ENCODE assay signal across 16 cellular contexts in genomic region chr15:29466292-29466691, GRCh38.
DNase-seq lines count a peak whose midpoint lies in the region; ATAC-seq and TF ChIP-seq lines count a peak whose summit lies in the region.
"Had no signal": no experiment of that assay in that cellular context is flagged by ENCODE, and none has a peak within 500 bp of the region (broad histone marks: within the 10 kb centered on the region; RNA-seq: fewer than 3 reads in every experiment).

No MANE protein-coding gene starts in this region.

- H3K23me2 ChIP-seq in H9 (ENCODE audit: insufficient read length, low read depth, low read length, poor library complexity, severe bottlenecking) = no peaks in the 10 kb centered on the region

- no peak overlapping the region for H2BK15ac ChIP-seq in H9 (ENCODE audit: low read depth, low read length)

- H3K4ac ChIP-seq in H9 (ENCODE audit: low read depth, low read length) = no peak overlapping the region
- H3K4ac ChIP-seq in trophoblast cell (ENCODE audit: low read depth, low read length) = no peak overlapping the region

- peaks cover 1% of the 10 kb centered on the region; the same call in 1 of the 2 replicates for H3K27me3 Mint-ChIP-seq in H9 (ENCODE audit: low read depth)
- H3K27me3 Mint-ChIP-seq in T-helper 17 cell = peaks cover 43% of the 10 kb centered on the region

- H3K27me3 ChIP-seq in H9 (ENCODE audit: insufficient read depth, low read length) (no peaks in the 10 kb centered on the region), sigmoid colon (no peaks in the 10 kb centered on the region), trophoblast cell (ENCODE audit: insufficient read depth, low read length) (no peaks in the 10 kb centered on the region)
- H3K27me3 ChIP-seq: BE2C, BLaER1 had no signal

- peaks cover 14 to 20% of the 10 kb centered on the region in 2 experiments for H3K4me1 Mint-ChIP-seq in H9
- no peaks in the 10 kb centered on the region for H3K4me1 Mint-ChIP-seq in T-helper 17 cell

- H4K91ac ChIP-seq in H9 (ENCODE audit: insufficient read length, low read depth, low read length) (no peak overlapping the region), trophoblast cell (ENCODE audit: low read depth, low read length) (no peak overlapping the region)

- no peak overlapping the region for H2AK5ac ChIP-seq in H9 (ENCODE audit: insufficient read length, low read length)
- no peak overlapping the region for H2AK5ac ChIP-seq in trophoblast cell (ENCODE audit: low read length)

- H2BK5ac ChIP-seq in H9 (ENCODE audit: insufficient read length, low read length) (no peak overlapping the region), trophoblast cell (ENCODE audit: low read depth, low read length, poor library complexity) (no peak overlapping the region)

- no peak for DNase-seq in H9
- no peak for DNase-seq in T-helper 17 cell
- DNase-seq in mesenteric fat pad (ENCODE audit: low spot score) = peak; percentile 33
- DNase-seq in sigmoid colon = no peak
- no peak for DNase-seq in trophoblast cell
- DNase-seq: 8988T; ACHN; BE2C; Caco-2; Calu3; CD4-positive, alpha-beta T cell; DMS79 treated with DMSO at 0.1 percent for 48 hours; GF-D8 had no signal

- no CpG with 5 or more reads among the region's 4 CpGs for WGBS in H9 (ENCODE audit: extremely low coverage, insufficient read length, low lambda C conversion rate)
- WGBS in sigmoid colon, 2 donors = 83 to 97% methylated on average over 4 of the region's 4 CpGs
- no CpG with 5 or more reads among the region's 4 CpGs for WGBS in trophoblast cell (ENCODE audit: extremely low coverage, insufficient coverage, insufficient read length)

- H3K4me3 ChIP-seq in sigmoid colon (no peak overlapping the region), trophoblast cell (ENCODE audit: low read depth, low read length) (no peak overlapping the region)
- H3K4me3 ChIP-seq: BLaER1 had no signal

- H3K27ac ChIP-seq in H9 (ENCODE audit: insufficient read length, low read depth, low read length) (no peak overlapping the region), sigmoid colon (no peak overlapping the region), trophoblast cell (ENCODE audit: low read depth, low read length) (no peak overlapping the region)
- H3K27ac ChIP-seq: BLaER1 had no signal

- H3K18ac ChIP-seq in H9 (ENCODE audit: insufficient read length, low read depth, low read length) (no peak overlapping the region), trophoblast cell (ENCODE audit: low read length) (no peak overlapping the region)

- peak overlapping the region; percentile 20; the same call in 1 of the 2 replicates for H3K14ac ChIP-seq in H9 (ENCODE audit: insufficient read depth, low read length)
- no peak overlapping the region for H3K14ac ChIP-seq in trophoblast cell (ENCODE audit: low read length)

- no peak overlapping the region for H2BK120ac ChIP-seq in H9 (ENCODE audit: low read depth, low read length, poor library complexity, severe bottlenecking)
- no peak overlapping the region for H2BK120ac ChIP-seq in trophoblast cell (ENCODE audit: insufficient read depth, low read length, poor library complexity)

- H3K9me3 Mint-ChIP-seq in H9 = no peaks in the 10 kb centered on the region
- H3K9me3 Mint-ChIP-seq: CD4-positive, alpha-beta T cell; CD8-positive, alpha-beta T cell had no signal

- H3K4me2 ChIP-seq in H9 (ENCODE audit: insufficient read depth, insufficient read length, low read length) (no peak overlapping the region), trophoblast cell (ENCODE audit: low read length) (no peak overlapping the region)
- H3K4me2 ChIP-seq: BLaER1 had no signal

- H3K36me3 ChIP-seq in sigmoid colon (no peaks in the 10 kb centered on the region), trophoblast cell (ENCODE audit: control insufficient read depth in 1 of 2, insufficient read depth in 2 of 2, low read length in 2 of 2) (no peaks in the 10 kb centered on the region)
- H3K36me3 ChIP-seq: BE2C, BLaER1 had no signal

- TF ChIP-seq CTCF in H9 (conservative IDR thresholded peaks at IDR 0.05) (no peak), sigmoid colon (IDR thresholded peaks at IDR 0.05) (no peak)

- H4K20me1 ChIP-seq in H9 (ENCODE audit: control insufficient read depth, insufficient read depth, insufficient read length) = no peaks in the 10 kb centered on the region
- H4K20me1 ChIP-seq: BLaER1 had no signal

- H3K4me1 ChIP-seq in H9 (ENCODE audit: insufficient read depth, low read length) (peaks cover 3% of the 10 kb centered on the region; the same call in 1 of the 2 replicates), sigmoid colon (peaks cover 0 to 15% (median 11%) of the 10 kb centered on the region in 4 donors), trophoblast cell (ENCODE audit: control insufficient read depth in 1 of 2, insufficient read depth in 2 of 2, low read length in 2 of 2) (no peaks in the 10 kb centered on the region)
- H3K4me1 ChIP-seq: BE2C, Caco-2 had no signal

- H4K8ac ChIP-seq in H9 (replicated peaks; ENCODE audit: insufficient read length, low read depth, low read length) (no peak overlapping the region), trophoblast cell (ENCODE audit: low read depth, low read length) (no peak overlapping the region)

- no peak overlapping the region for H2AFZ ChIP-seq in H9 (ENCODE audit: low read length)
- no peak overlapping the region for H2AFZ ChIP-seq in trophoblast cell (ENCODE audit: insufficient read depth, low read length, poor library complexity)

- H3K56ac ChIP-seq in H9 (ENCODE audit: insufficient read length, low read depth, low read length) = no peak overlapping the region

- no peak overlapping the region for H4K12ac ChIP-seq in trophoblast cell (ENCODE audit: low read depth, low read length)

- intact Hi-C loops in sigmoid colon (cut with DNase I) = no loop called here

- no peak for TF ChIP-seq EP300 in sigmoid colon (IDR thresholded peaks at IDR 0.05)

- H3K4me3 Mint-ChIP-seq in H9 (no peak overlapping the region), T-helper 17 cell (no peak overlapping the region)
- H3K4me3 Mint-ChIP-seq: CD4-positive, alpha-beta T cell; CD8-positive, alpha-beta T cell had no signal

- H3K79me1 ChIP-seq in H9 (ENCODE audit: insufficient read depth, low read depth, low read length, poor library complexity, severe bottlenecking) (no peaks in the 10 kb centered on the region), trophoblast cell (ENCODE audit: low read length) (no peaks in the 10 kb centered on the region)

- TF ChIP-seq POLR2A in sigmoid colon (IDR thresholded peaks at IDR 0.05) = no peak

- H2BK20ac ChIP-seq in H9 (ENCODE audit: low read depth, low read length, poor library complexity, severe bottlenecking) = no peak overlapping the region

- no peaks in the 10 kb centered on the region; a peak in 1 of 7 replicates for H3K36me3 Mint-ChIP-seq in H9 (ENCODE audit: insufficient read depth in 1 of 3, low read depth in 3 of 3)
- no peaks in the 10 kb centered on the region for H3K36me3 Mint-ChIP-seq in T-helper 17 cell (ENCODE audit: low read depth)
- H3K36me3 Mint-ChIP-seq: CD8-positive, alpha-beta T cell had no signal

- 0 out of 7 replicates have a peak overlapping the region, but pooled peaks of 1 of the 3 experiments have one; percentile 14 for H3K27ac Mint-ChIP-seq in H9
- H3K27ac Mint-ChIP-seq in T-helper 17 cell = peak overlapping the region; percentile 32
- H3K27ac Mint-ChIP-seq: CD4-positive, alpha-beta T cell; CD8-positive, alpha-beta T cell had no signal

- no peak overlapping the region for H3K9ac ChIP-seq in H9 (ENCODE audit: extremely low read depth, insufficient read length, low read length)
- no peak overlapping the region for H3K9ac ChIP-seq in trophoblast cell (ENCODE audit: low read length)
- H3K9ac ChIP-seq: BLaER1 had no signal

- H3K9me3 ChIP-seq in H9 (ENCODE audit: control insufficient read depth, low read depth, low read length) (no peaks in the 10 kb centered on the region), T-helper 17 cell (ENCODE audit: control insufficient read depth, low read length, poor library complexity, severe bottlenecking) (no peaks in the 10 kb centered on the region), sigmoid colon (no peaks in the 10 kb centered on the region), trophoblast cell (ENCODE audit: insufficient read depth, low read depth, low read length) (no peaks in the 10 kb centered on the region)
- H3K9me3 ChIP-seq: BE2C, BLaER1, Caco-2 had no signal

- ATAC-seq in T-helper 17 cell (no peak), HG02884 (IDR thresholded peaks at IDR 0.05; ENCODE audit: unreplicated experiment) (no peak)
- ATAC-seq: CD8-positive, alpha-beta T cell had no signal

- H3T11ph ChIP-seq in H9 (ENCODE audit: low read length) = no peak overlapping the region

- H2BK12ac ChIP-seq in H9 (ENCODE audit: insufficient read length, low read depth, low read length) (no peak overlapping the region), trophoblast cell (ENCODE audit: low read length) (no peak overlapping the region)

- no peaks in the 10 kb centered on the region; the same call in 1 of the 2 replicates for H3K79me2 ChIP-seq in H9 (ENCODE audit: insufficient read depth, low read length)
- H3K79me2 ChIP-seq in trophoblast cell (ENCODE audit: control insufficient read depth, insufficient read depth, low read length, poor library complexity) = no peaks in the 10 kb centered on the region

- H4K5ac ChIP-seq in H9 (ENCODE audit: insufficient read length, low read depth, low read length) = no peak overlapping the region

- H3K23ac ChIP-seq in H9 (ENCODE audit: insufficient read length, low read depth, low read length) (no peak overlapping the region), trophoblast cell (ENCODE audit: low read length) (no peak overlapping the region)
